Comparison of ENCODE assay signal across 11 cellular contexts in the genomic region with DNA sequence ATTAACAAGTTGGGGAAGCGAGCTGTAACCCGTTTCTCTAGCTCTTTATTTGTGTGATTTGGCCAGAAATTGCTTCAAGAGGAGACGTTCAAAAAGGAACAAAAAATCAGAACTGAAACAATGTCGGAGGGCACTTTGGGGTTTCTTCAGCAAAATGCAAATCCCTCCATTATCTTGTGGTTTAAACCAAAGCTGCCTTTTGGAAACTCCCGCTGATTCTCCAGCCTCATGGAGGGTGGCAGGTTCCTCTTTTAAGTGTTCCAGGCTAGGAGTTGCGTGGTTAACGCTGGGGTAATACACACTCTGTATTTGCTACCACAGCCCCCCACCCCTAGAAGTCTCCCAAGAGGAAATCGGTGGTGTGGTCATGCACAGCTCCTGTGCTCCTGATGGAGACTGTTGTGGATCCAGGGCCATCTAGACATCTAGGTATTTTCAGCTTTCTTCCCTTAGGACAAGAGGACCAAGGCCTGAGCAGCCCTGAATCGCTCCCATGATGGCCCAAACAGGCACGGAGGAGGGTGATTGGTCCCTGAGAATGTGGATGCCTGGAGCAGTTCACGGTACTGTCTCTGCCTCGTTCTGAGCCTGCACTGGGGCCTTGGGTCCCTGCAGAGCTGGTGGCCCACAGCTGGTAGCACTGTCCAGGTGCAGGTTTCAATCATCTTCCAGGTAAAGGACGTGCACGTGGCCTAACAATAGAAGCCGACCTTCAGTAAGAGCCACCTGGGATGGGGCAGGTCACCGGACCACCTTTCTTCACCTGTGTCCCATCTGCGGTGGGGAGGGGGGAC. TPM values are rescaled to one million over a fixed set of nuclear protein-coding genes. Genes with fewer than 3 reads are reported as not detected.
A peak's percentile ranks its signal among the peaks of the same experiment; 100 is the strongest.
DNase-seq lines count a peak whose midpoint lies in the region; ATAC-seq and TF ChIP-seq lines count a peak whose summit lies in the region.
"Had no signal": no experiment of that assay in that cellular context is flagged by ENCODE, and none has a peak within 500 bp of the region (broad histone marks: within the 10 kb centered on the region; RNA-seq: fewer than 3 reads in every experiment).

No MANE protein-coding gene starts in this region.

- H3K36me3 Mint-ChIP-seq in activated B cell treated with CpG ODN at 0.5 μM for 24 hours (ENCODE audit: low read depth): no peaks in the 10 kb centered on the region
- no peaks in the 10 kb centered on the region for H3K36me3 Mint-ChIP-seq in stimulated activated naive B cell treated with anti-CD40 and anti-IgM and Interleukin-4, amounts not matched to agents 10 μg/mL and 1 μg/mL and 100 μg/mL, for 72 hours

- peak; percentile 1 for TF ChIP-seq POLR2A in GM19193 (IDR thresholded peaks at IDR 0.05; ENCODE audit: extremely low read depth, insufficient read depth, insufficient read length)

- intact Hi-C loops in activated B cell treated with CpG ODN at 0.5 μM for 24 hours (cut with micrococcal nuclease): loop anchor here (10.0 kb wide), 1 partner anchor 772 kb away; a partner anchor contains a TSS

- no peak for TF ChIP-seq CTCF in activated B cell treated with CpG ODN at 0.5 μM for 24 hours (IDR thresholded peaks at IDR 0.05)

- peak overlapping the region; percentile 53 for H3K4me3 Mint-ChIP-seq in activated B cell treated with CpG ODN at 0.5 μM for 24 hours
- peak overlapping the region; percentile 29 to 38 for H3K4me3 Mint-ChIP-seq in stimulated activated naive B cell treated with anti-CD40 and anti-IgM and Interleukin-4, amounts not matched to agents 10 μg/mL and 1 μg/mL and 100 μg/mL, for 72 hours

- peaks cover under 1% of the 10 kb centered on the region for H3K9me3 Mint-ChIP-seq in activated B cell treated with CpG ODN at 0.5 μM for 24 hours
- no peaks in the 10 kb centered on the region for H3K9me3 Mint-ChIP-seq in stimulated activated naive B cell treated with anti-CD40 and anti-IgM and Interleukin-4, amounts not matched to agents 10 μg/mL and 1 μg/mL and 100 μg/mL, for 72 hours

- POLR2A ChIA-PET in activated B cell treated with CpG ODN at 0.5 μM for 24 hours (lab: Charles Lee): no interaction called here

- peaks cover 56% of the 10 kb centered on the region for H3K4me1 Mint-ChIP-seq in activated B cell treated with CpG ODN at 0.5 μM for 24 hours
- H3K4me1 Mint-ChIP-seq in stimulated activated naive B cell treated with anti-CD40 and anti-IgM and Interleukin-4, amounts not matched to agents 10 μg/mL and 1 μg/mL and 100 μg/mL, for 72 hours: peaks cover 52 to 59% of the 10 kb centered on the region in 2 donors

- peak overlapping the region; percentile 41 for H3K27ac Mint-ChIP-seq in activated B cell treated with CpG ODN at 0.5 μM for 24 hours
- H3K27ac Mint-ChIP-seq in stimulated activated naive B cell treated with anti-CD40 and anti-IgM and Interleukin-4, amounts not matched to agents 10 μg/mL and 1 μg/mL and 100 μg/mL, for 72 hours: peak overlapping the region; percentile 27

- DNase-seq in activated B cell treated with CpG ODN at 0.5 μM for 24 hours (no peak), caudate nucleus (lab: John Stamatoyannopoulos, UW) (no peak)
- DNase-seq in stimulated activated naive B cell treated with anti-CD40 and anti-IgM and Interleukin-4, amounts not matched to agents 10 μg/mL and 1 μg/mL and 100 μg/mL, for 72 hours: peak; percentile 75
- DNase-seq: Caco-2, substantia nigra had no signal

- H3K27me3 Mint-ChIP-seq in activated B cell treated with CpG ODN at 0.5 μM for 24 hours: peaks cover 30% of the 10 kb centered on the region
- peaks cover 23 to 28% of the 10 kb centered on the region in 2 donors for H3K27me3 Mint-ChIP-seq in stimulated activated naive B cell treated with anti-CD40 and anti-IgM and Interleukin-4, amounts not matched to agents 10 μg/mL and 1 μg/mL and 100 μg/mL, for 72 hours

- ATAC-seq in HG03354 (IDR thresholded peaks at IDR 0.05; ENCODE audit: poor library complexity, severe bottlenecking, unreplicated experiment): peak; percentile 57
- peak; percentile 73 for ATAC-seq in activated B cell treated with CpG ODN at 0.5 μM for 24 hours (ENCODE audit: low read depth)
- peak; percentile 78 for ATAC-seq in stimulated activated naive B cell treated with anti-CD40 and anti-IgM and Interleukin-4, amounts not matched to agents 10 μg/mL and 1 μg/mL and 100 μg/mL, for 72 hours (replicated peaks)
- no peak for ATAC-seq in GM19467 (IDR thresholded peaks at IDR 0.05; ENCODE audit: unreplicated experiment)
- ATAC-seq in HG02840 (IDR thresholded peaks at IDR 0.05; ENCODE audit: low FRiP score, unreplicated experiment): no peak
- ATAC-seq: K562, psoas muscle had no signal

- CTCF ChIA-PET in activated B cell treated with CpG ODN at 0.5 μM for 24 hours (lab: Charles Lee): no interaction called here

- no peak overlapping the region for H3K27ac ChIP-seq in caudate nucleus (ENCODE audit: low read depth, low read length)
- H3K27ac ChIP-seq: psoas muscle had no signal

RNA-seq across cellular contexts. Expression of a gene that starts 19.2 kb away (rescaled TPM):
- total RNA-seq in activated B cell treated with CpG ODN at 0.5 μM for 24 hours: 0.44 and 0.83 TPM in 2 replicates
- total RNA-seq: Caco-2, K562 had no signal

RNA-seq across cellular contexts. Expression of a gene that starts 56.3 kb away (rescaled TPM):
- not detected in 2 replicates for total RNA-seq in activated B cell treated with CpG ODN at 0.5 μM for 24 hours
- total RNA-seq: Caco-2, K562, psoas muscle had no signal

Comparison
In these comparisons a context has a peak if more than half of its experiments do, and no peak if none do; other contexts are left out.
1. ATAC-seq: peak in HG03354 (single experiment), activated B cell treated with CpG ODN at 0.5 μM for 24 hours (single experiment) and stimulated activated naive B cell treated with anti-CD40 and anti-IgM and Interleukin-4, amounts not matched to agents 10 μg/mL and 1 μg/mL and 100 μg/mL, for 72 hours (2 of 2); none in GM19467 (single experiment) and HG02840 (single experiment).